29 cellular contexts compared by ENCODE assay signal in the genomic region with DNA sequence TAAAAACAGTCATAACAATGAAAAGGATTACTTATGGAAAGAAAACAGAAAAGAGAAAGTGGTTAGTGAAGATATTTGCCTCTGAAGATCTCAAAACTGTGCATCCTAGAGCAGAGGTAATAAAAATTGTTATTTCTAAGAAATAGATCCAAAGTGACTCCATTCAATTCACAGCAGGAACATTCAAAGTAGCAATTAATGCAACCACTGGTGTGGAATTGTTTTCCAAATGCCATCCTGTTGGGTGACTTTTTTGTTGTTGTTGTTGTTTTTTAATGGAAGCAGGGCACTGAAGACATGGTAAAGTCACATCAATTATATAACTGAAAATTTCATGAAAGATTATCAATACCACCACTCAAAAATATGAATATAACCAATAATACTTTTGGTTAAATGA.
"Had no signal": no experiment of that assay in that cellular context is flagged by ENCODE, and none has a peak within 500 bp of the region (broad histone marks: within the 10 kb centered on the region; RNA-seq: fewer than 3 reads in every experiment).

No MANE protein-coding gene starts in this region.

- H3K9me3 Mint-ChIP-seq: stimulated activated memory B cell treated with anti-CD40 and anti-IgM and Interleukin-4, amounts not matched to agents 10 μg/mL and 1 μg/mL and 100 μg/mL, for 72 hours; type B pancreatic cell had no signal

- H3K27ac Mint-ChIP-seq: stimulated activated effector memory CD8-positive, alpha-beta T cell treated with anti-CD3 and anti-CD28 coated beads, Interleukin-12 subunit alpha, Interleukin-12 subunit beta, amount 100 ng/mL, for 72 hours; stimulated activated memory B cell treated with anti-CD40 and anti-IgM and Interleukin-4, amounts not matched to agents 10 μg/mL and 1 μg/mL and 100 μg/mL, for 72 hours; stimulated activated naive B cell treated with anti-CD40 and anti-IgM and Interleukin-4, amounts not matched to agents 10 μg/mL and 1 μg/mL and 100 μg/mL, for 72 hours; stimulated activated naive CD8-positive, alpha-beta T cell treated with anti-CD3 and anti-CD28 coated beads, Interleukin-15, amount 100 ng/mL, for 72 hours; stimulated activated naive CD8-positive, alpha-beta T cell treated with anti-CD3 and anti-CD28 coated beads, Interleukin-15, Interleukin-2, amounts not matched to agents 100 ng/mL and 50 ng/mL, for 24 hours; type B pancreatic cell had no signal

- ATAC-seq: stimulated activated effector memory CD8-positive, alpha-beta T cell treated with anti-CD3 and anti-CD28 coated beads, Interleukin-12 subunit alpha, Interleukin-12 subunit beta, amount 100 ng/mL, for 72 hours; stimulated activated memory B cell treated with anti-CD40 and anti-IgM and Interleukin-4, amounts not matched to agents 10 μg/mL and 1 μg/mL and 100 μg/mL, for 72 hours; stimulated activated naive B cell treated with anti-CD40 and anti-IgM and Interleukin-4, amounts not matched to agents 10 μg/mL and 1 μg/mL and 100 μg/mL, for 72 hours; stimulated activated naive CD8-positive, alpha-beta T cell treated with anti-CD3 and anti-CD28 coated beads, Interleukin-15, amount 100 ng/mL, for 72 hours; stimulated activated naive CD8-positive, alpha-beta T cell treated with anti-CD3 and anti-CD28 coated beads, Interleukin-15, Interleukin-2, amounts not matched to agents 100 U/mL and 50 U/mL, for 24 hours; upper lobe of right lung had no signal

- DNase-seq: stimulated activated CD4-positive, alpha-beta T cell treated with anti-CD3 and anti-CD28 coated beads, Interleukin-2, amount 100 ng/mL, for 48 hours; stimulated activated CD4-positive, alpha-beta T cell treated with anti-CD3 and anti-CD28 coated beads, Interleukin-4, amount 100 ng/mL, for 1 hour; stimulated activated CD4-positive, alpha-beta T cell treated with anti-CD3 and anti-CD28 coated beads, Interleukin-4, amount 100 ng/mL, for 24 hours; stimulated activated CD4-positive, alpha-beta T cell treated with anti-CD3 and anti-CD28 coated beads, Interleukin-4, amount 100 ng/mL, for 4 hours; stimulated activated CD8-positive, alpha-beta memory T cell treated with anti-CD3 and anti-CD28 coated beads, Interleukin-4, amount 100 ng/mL, for 48 hours; stimulated activated naive B cell treated with anti-CD40 and anti-IgM and Interleukin-4, amounts not matched to agents 10 μg/mL and 1 μg/mL and 100 μg/mL, for 72 hours; stimulated activated naive CD4-positive, alpha-beta T cell; stimulated activated naive CD4-positive, alpha-beta T cell treated with Interleukin-2 at 50 U/mL for 16 hours; stimulated activated naive CD8-positive, alpha-beta T cell treated with anti-CD3 and anti-CD28 coated beads, Interleukin-15, amount 100 ng/mL, for 72 hours; stimulated activated naive CD8-positive, alpha-beta T cell treated with anti-CD3 and anti-CD28 coated beads, Interleukin-15, Interleukin-2, amounts not matched to agents 100 U/mL and 50 U/mL, for 24 hours; stomach; substantia nigra; testis; thyroid gland; tibial artery; transverse colon; trophoblast cell; upper lobe of left lung; upper lobe of right lung; uterus had no signal

- H3K36me3 Mint-ChIP-seq: stimulated activated effector memory CD8-positive, alpha-beta T cell treated with anti-CD3 and anti-CD28 coated beads, Interleukin-12 subunit alpha, Interleukin-12 subunit beta, amount 100 ng/mL, for 72 hours; stimulated activated memory B cell treated with anti-CD40 and anti-IgM and Interleukin-4, amounts not matched to agents 10 μg/mL and 1 μg/mL and 100 μg/mL, for 72 hours; stimulated activated naive B cell treated with anti-CD40 and anti-IgM and Interleukin-4, amounts not matched to agents 10 μg/mL and 1 μg/mL and 100 μg/mL, for 72 hours; type B pancreatic cell had no signal

- H3K9me3 ChIP-seq: stomach, suprapubic skin, testis, thoracic aorta, thyroid gland, tibial artery, tibial nerve, transverse colon, upper lobe of left lung, upper lobe of right lung, uterus, vagina had no signal

- H3K36me3 ChIP-seq: stomach, suprapubic skin, thoracic aorta, thyroid gland, tibial artery, tibial nerve, transverse colon, upper lobe of left lung, upper lobe of right lung, uterus, vagina had no signal

- FAIRE-seq: urothelium cell line had no signal

- H3K27me3 Mint-ChIP-seq: stimulated activated memory B cell treated with anti-CD40 and anti-IgM and Interleukin-4, amounts not matched to agents 10 μg/mL and 1 μg/mL and 100 μg/mL, for 72 hours; stimulated activated naive CD8-positive, alpha-beta T cell treated with anti-CD3 and anti-CD28 coated beads, Interleukin-15, amount 100 ng/mL, for 72 hours; stimulated activated naive CD8-positive, alpha-beta T cell treated with anti-CD3 and anti-CD28 coated beads, Interleukin-15, Interleukin-2, amounts not matched to agents 100 ng/mL and 50 ng/mL, for 24 hours had no signal

- H3K4me1 ChIP-seq: stomach, suprapubic skin, testis, tibial artery, tibial nerve, transverse colon, upper lobe of left lung, upper lobe of right lung, uterus, vagina had no signal

- H3K4me1 Mint-ChIP-seq: stimulated activated effector memory CD8-positive, alpha-beta T cell treated with anti-CD3 and anti-CD28 coated beads, Interleukin-12 subunit alpha, Interleukin-12 subunit beta, amount 100 ng/mL, for 72 hours; stimulated activated memory B cell treated with anti-CD40 and anti-IgM and Interleukin-4, amounts not matched to agents 10 μg/mL and 1 μg/mL and 100 μg/mL, for 72 hours; stimulated activated naive B cell treated with anti-CD40 and anti-IgM and Interleukin-4, amounts not matched to agents 10 μg/mL and 1 μg/mL and 100 μg/mL, for 72 hours; stimulated activated naive CD8-positive, alpha-beta T cell treated with anti-CD3 and anti-CD28 coated beads, Interleukin-15, amount 100 ng/mL, for 72 hours had no signal

- H3K4me3 ChIP-seq: stomach, suprapubic skin, testis, thoracic aorta, thyroid gland, tibial artery, tibial nerve, transverse colon, upper lobe of left lung, upper lobe of right lung, uterus, vagina had no signal

- H3K27ac ChIP-seq: stomach, suprapubic skin, testis, thoracic aorta, thyroid gland, tibial artery, tibial nerve, transverse colon, upper lobe of left lung, upper lobe of right lung, uterus, vagina had no signal

- H3K4me3 Mint-ChIP-seq: stimulated activated effector memory CD8-positive, alpha-beta T cell treated with anti-CD3 and anti-CD28 coated beads, Interleukin-12 subunit alpha, Interleukin-12 subunit beta, amount 100 ng/mL, for 72 hours; stimulated activated memory B cell treated with anti-CD40 and anti-IgM and Interleukin-4, amounts not matched to agents 10 μg/mL and 1 μg/mL and 100 μg/mL, for 72 hours; stimulated activated naive B cell treated with anti-CD40 and anti-IgM and Interleukin-4, amounts not matched to agents 10 μg/mL and 1 μg/mL and 100 μg/mL, for 72 hours; stimulated activated naive CD8-positive, alpha-beta T cell treated with anti-CD3 and anti-CD28 coated beads, Interleukin-15, amount 100 ng/mL, for 72 hours; stimulated activated naive CD8-positive, alpha-beta T cell treated with anti-CD3 and anti-CD28 coated beads, Interleukin-15, Interleukin-2, amounts not matched to agents 100 ng/mL and 50 ng/mL, for 24 hours; type B pancreatic cell had no signal

- H3K27me3 ChIP-seq: stomach, suprapubic skin, testis, thyroid gland, tibial artery, tibial nerve, transverse colon, upper lobe of left lung, upper lobe of right lung, uterus, vagina had no signal
